25 cellular contexts compared by ENCODE assay signal in genomic region chr5:154517181-154517580, GRCh38. TPM values are rescaled to one million over a fixed set of nuclear protein-coding genes. Genes with fewer than 3 reads are reported as not detected.
"Had no signal": no experiment of that assay in that cellular context is flagged by ENCODE, and none has a peak within 500 bp of the region (broad histone marks: within the 10 kb centered on the region; RNA-seq: fewer than 3 reads in every experiment).

No MANE protein-coding gene starts in this region.

- DNase-seq: activated naive CD8-positive, alpha-beta T cell treated with anti-CD3 and anti-CD28 coated beads for 36 hours; activated T-cell treated with anti-CD3 and anti-CD28 coated beads, Interleukin-2, amount 50 U/mL, for 1 hour; central memory CD4-positive, alpha-beta T cell; colonic mucosa; dorsolateral prefrontal cortex; effector memory CD8-positive, alpha-beta T cell; heart left ventricle; left cardiac atrium; midbrain; natural killer cell; retina; spleen; stimulated activated CD4-positive, alpha-beta T cell treated with anti-CD3 and anti-CD28 coated beads, Interleukin-4, amount 100 ng/mL, for 24 hours; substantia nigra; T-helper 9 cell; thyroid gland had no signal

- H3K4me1 ChIP-seq: colonic mucosa had no signal

- H3K9me3 ChIP-seq: colonic mucosa, gastroesophageal sphincter, heart left ventricle, spleen, thyroid gland had no signal

- H3K27me3 ChIP-seq: colonic mucosa, thyroid gland had no signal

- H3K9me3 Mint-ChIP-seq: activated naive CD8-positive, alpha-beta T cell treated with anti-CD3 and anti-CD28 coated beads for 36 hours; activated T-helper 17 cell treated with anti-CD3 and anti-CD28 coated beads, Interleukin-2, amount 50 U/mL, for 72 hours; effector memory CD8-positive, alpha-beta T cell; natural killer cell; stimulated activated naive CD8-positive, alpha-beta T cell treated with anti-CD3 and anti-CD28 coated beads, Interleukin-15, Interleukin-2, amounts not matched to agents 100 ng/mL and 50 ng/mL, for 24 hours had no signal

- H3K36me3 Mint-ChIP-seq: activated naive CD8-positive, alpha-beta T cell treated with anti-CD3 and anti-CD28 coated beads for 36 hours; natural killer cell had no signal

- H3K27ac Mint-ChIP-seq: activated naive CD8-positive, alpha-beta T cell treated with anti-CD3 and anti-CD28 coated beads for 36 hours; activated T-helper 17 cell treated with anti-CD3 and anti-CD28 coated beads, Interleukin-2, amount 50 U/mL, for 72 hours; effector memory CD8-positive, alpha-beta T cell; natural killer cell; progenitor cell of endocrine pancreas; stimulated activated naive CD8-positive, alpha-beta T cell treated with anti-CD3 and anti-CD28 coated beads, Interleukin-15, Interleukin-2, amounts not matched to agents 100 ng/mL and 50 ng/mL, for 24 hours had no signal

- H3K27ac ChIP-seq: colonic mucosa, dorsolateral prefrontal cortex, gastroesophageal sphincter, heart left ventricle, spleen, thyroid gland had no signal

- ATAC-seq: activated T-helper 17 cell treated with anti-CD3 and anti-CD28 coated beads, Interleukin-2, amount 50 U/mL, for 72 hours; effector memory CD8-positive, alpha-beta T cell; gastroesophageal sphincter; heart left ventricle; left cardiac atrium; natural killer cell had no signal

- H3K36me3 ChIP-seq: colonic mucosa, gastroesophageal sphincter, heart left ventricle, spleen, thyroid gland had no signal

- H3K4me3 Mint-ChIP-seq: activated naive CD8-positive, alpha-beta T cell treated with anti-CD3 and anti-CD28 coated beads for 36 hours; activated T-helper 17 cell treated with anti-CD3 and anti-CD28 coated beads, Interleukin-2, amount 50 U/mL, for 72 hours; effector memory CD8-positive, alpha-beta T cell; natural killer cell; stimulated activated naive CD8-positive, alpha-beta T cell treated with anti-CD3 and anti-CD28 coated beads, Interleukin-15, Interleukin-2, amounts not matched to agents 100 ng/mL and 50 ng/mL, for 24 hours had no signal

- H3K4me3 ChIP-seq: colonic mucosa, dorsolateral prefrontal cortex, gastroesophageal sphincter, heart left ventricle, spleen, thyroid gland had no signal

RNA-seq across cellular contexts. Expression of gene HAND1, which starts 39.2 kb away (rescaled TPM):
- total RNA-seq: activated naive CD8-positive, alpha-beta T cell treated with anti-CD3 and anti-CD28 coated beads for 36 hours; activated T-helper 17 cell treated with anti-CD3 and anti-CD28 coated beads, Interleukin-2, amount 50 U/mL, for 72 hours; astrocyte; endothelial cell of umbilical vein; gastroesophageal sphincter; lower leg skin; natural killer cell; osteocyte; spleen; T-helper 1 cell treated with Interleukin-12 subunit alpha and Interleukin-12 subunit beta and Interleukin-4 antibody, amounts not matched to agents 30 ng/mL and 1 ng/mL, for 36 hours; thyroid gland had no signal
- polyA plus RNA-seq: endothelial cell of umbilical vein, spleen had no signal
